Comparison of ENCODE assay signal across 30 cellular contexts in the genomic region with DNA sequence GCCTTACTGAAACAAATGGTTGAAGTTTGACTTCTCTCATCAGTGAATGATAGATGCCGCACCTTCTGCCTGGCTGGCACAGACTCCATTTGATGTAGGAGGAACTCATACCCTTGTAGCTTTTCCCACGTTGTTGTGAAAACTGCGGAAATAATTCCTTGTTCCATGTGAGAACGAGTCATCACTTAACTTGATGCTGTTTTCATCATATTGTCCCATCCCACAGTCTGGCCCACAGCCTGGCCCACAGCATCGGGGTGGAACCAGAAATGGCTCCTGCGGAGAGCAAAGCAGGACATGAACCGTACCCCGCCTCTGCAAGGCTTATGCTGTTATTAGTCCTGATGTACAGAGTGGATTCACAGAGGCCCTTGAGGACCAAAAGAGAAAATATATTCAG.
DNase-seq lines count a peak whose midpoint lies in the region; TF ChIP-seq lines count a peak whose summit lies in the region.
"Had no signal": no experiment of that assay in that cellular context is flagged by ENCODE, and none has a peak within 500 bp of the region (broad histone marks: within the 10 kb centered on the region; RNA-seq: fewer than 3 reads in every experiment).

No MANE protein-coding gene starts in this region.

- CTCF ChIA-PET in activated CD4-positive, alpha-beta memory T cell treated with anti-CD3 and anti-CD28 coated beads for 36 hours (lab: Charles Lee) = no interaction called here

- no peak overlapping the region for H3K4me3 ChIP-seq in astrocyte of the cerebellum (ENCODE audit: low read depth, low read length)
- H3K4me3 ChIP-seq: esophagus squamous epithelium, Peyer's patch, upper lobe of right lung had no signal

- TF ChIP-seq CTCF in astrocyte of the cerebellum (IDR thresholded peaks at IDR 0.05; ENCODE audit: low read depth, low read length, missing control alignments) = no peak

- DNase-seq in A172 (ENCODE audit: low spot score) = peak; percentile 34
- peak; percentile 16 for DNase-seq in astrocyte of the cerebellum (ENCODE audit: low read depth)
- DNase-seq in fibroblast of gingiva (ENCODE audit: low read depth) = peak; percentile 73
- DNase-seq in renal cortical epithelial cell (ENCODE audit: low read depth) = peak; percentile 74
- no peak for DNase-seq in activated CD4-positive, alpha-beta T cell treated with anti-CD3 and anti-CD28 coated beads, Interleukin-2, amount 50 U/mL, for 48 hours
- no peak for DNase-seq in cerebellar cortex (ENCODE audit: low spot score)
- no peak for DNase-seq in activated CD4-positive, alpha-beta memory T cell treated with anti-CD3 and anti-CD28 coated beads for 36 hours
- DNase-seq in AG08396 (ENCODE audit: low spot score) = no peak
- DNase-seq: 8988T; activated CD4-positive, alpha-beta T cell treated with anti-CD3 and anti-CD28 coated beads for 36 hours; activated effector memory CD4-positive, alpha-beta T cell treated with Interleukin-2 at 50 U/mL for 16 hours; activated T-cell treated with anti-CD3 and anti-CD28 coated beads, Interleukin-2, amount 50 U/mL, for 1 hour; caudate nucleus; CD4-positive, alpha-beta T cell; dermis blood vessel endothelial cell; endodermal cell; esophagus squamous epithelium; natural killer cell; NCI-H1436 treated with DMSO at 0.1 percent for 48 hours; NCI-H2107; NCI-H446; NCI-H774; nucleus accumbens; Peyer's patch; SHP77 treated with DMSO at 0.1 percent for 48 hours; T-helper 9 cell; upper lobe of right lung had no signal

- no peak overlapping the region for H3K27ac Mint-ChIP-seq in activated CD4-positive, alpha-beta memory T cell treated with anti-CD3 and anti-CD28 coated beads for 36 hours
- H3K27ac Mint-ChIP-seq: activated CD4-positive, alpha-beta T cell treated with anti-CD3 and anti-CD28 coated beads for 36 hours; activated naive CD4-positive, alpha-beta T cell treated with anti-CD3 and anti-CD28 coated beads, Interleukin-2, amount 50 U/mL, for 72 hours; CD4-positive, alpha-beta T cell; endodermal cell; natural killer cell; progenitor cell of endocrine pancreas; stimulated activated memory B cell treated with anti-CD40 and anti-IgM and Interleukin-4, amounts not matched to agents 10 μg/mL and 1 μg/mL and 100 μg/mL, for 72 hours had no signal

- intact Hi-C loops in activated CD4-positive, alpha-beta memory T cell treated with anti-CD3 and anti-CD28 coated beads for 36 hours (cut with micrococcal nuclease) = no loop called here

- no peaks in the 10 kb centered on the region for H3K36me3 Mint-ChIP-seq in activated CD4-positive, alpha-beta memory T cell treated with anti-CD3 and anti-CD28 coated beads for 36 hours
- H3K36me3 Mint-ChIP-seq: activated naive CD4-positive, alpha-beta T cell treated with anti-CD3 and anti-CD28 coated beads, Interleukin-2, amount 50 U/mL, for 72 hours; natural killer cell; stimulated activated memory B cell treated with anti-CD40 and anti-IgM and Interleukin-4, amounts not matched to agents 10 μg/mL and 1 μg/mL and 100 μg/mL, for 72 hours had no signal

- H3K9me3 Mint-ChIP-seq in activated CD4-positive, alpha-beta memory T cell treated with anti-CD3 and anti-CD28 coated beads for 36 hours = no peaks in the 10 kb centered on the region
- H3K9me3 Mint-ChIP-seq: activated naive CD4-positive, alpha-beta T cell treated with anti-CD3 and anti-CD28 coated beads, Interleukin-2, amount 50 U/mL, for 72 hours; CD4-positive, alpha-beta T cell; endodermal cell; natural killer cell; stimulated activated memory B cell treated with anti-CD40 and anti-IgM and Interleukin-4, amounts not matched to agents 10 μg/mL and 1 μg/mL and 100 μg/mL, for 72 hours had no signal

- no peaks in the 10 kb centered on the region for H3K4me1 Mint-ChIP-seq in activated CD4-positive, alpha-beta memory T cell treated with anti-CD3 and anti-CD28 coated beads for 36 hours (ENCODE audit: low read depth)
- H3K4me1 Mint-ChIP-seq: activated CD4-positive, alpha-beta T cell treated with anti-CD3 and anti-CD28 coated beads for 36 hours; endodermal cell; natural killer cell; stimulated activated memory B cell treated with anti-CD40 and anti-IgM and Interleukin-4, amounts not matched to agents 10 μg/mL and 1 μg/mL and 100 μg/mL, for 72 hours had no signal

- H3K27me3 Mint-ChIP-seq in activated CD4-positive, alpha-beta memory T cell treated with anti-CD3 and anti-CD28 coated beads for 36 hours = peaks cover 3% of the 10 kb centered on the region
- H3K27me3 Mint-ChIP-seq: activated CD4-positive, alpha-beta T cell treated with anti-CD3 and anti-CD28 coated beads for 36 hours; CD4-positive, alpha-beta T cell; progenitor cell of endocrine pancreas had no signal

- in situ Hi-C loops in astrocyte of the cerebellum (cut with HindIII; ENCODE audit: low sequenced_read_pairs) = no loop called here

- no peak overlapping the region for H3K4me3 Mint-ChIP-seq in activated CD4-positive, alpha-beta memory T cell treated with anti-CD3 and anti-CD28 coated beads for 36 hours
- H3K4me3 Mint-ChIP-seq: activated CD4-positive, alpha-beta T cell treated with anti-CD3 and anti-CD28 coated beads for 36 hours; CD4-positive, alpha-beta T cell; endodermal cell; natural killer cell; stimulated activated memory B cell treated with anti-CD40 and anti-IgM and Interleukin-4, amounts not matched to agents 10 μg/mL and 1 μg/mL and 100 μg/mL, for 72 hours had no signal

- POLR2A ChIA-PET in activated CD4-positive, alpha-beta memory T cell treated with anti-CD3 and anti-CD28 coated beads for 36 hours (lab: Charles Lee) = no interaction called here

Comparison
In these comparisons a context has a peak if more than half of its experiments do, and no peak if none do; other contexts are left out.
1. DNase-seq: peak in A172 (single experiment), astrocyte of the cerebellum (single experiment), fibroblast of gingiva (single experiment) and renal cortical epithelial cell (single experiment); none in activated CD4-positive, alpha-beta T cell treated with anti-CD3 and anti-CD28 coated beads, Interleukin-2, amount 50 U/mL, for 48 hours (0 of 2), cerebellar cortex (single experiment), activated CD4-positive, alpha-beta memory T cell treated with anti-CD3 and anti-CD28 coated beads for 36 hours (single experiment) and AG08396 (single experiment).